In genomic region chr9:38910629-38911028, GRCh38 we compare ENCODE assay signal across 7 cellular contexts.
DNase-seq lines count a peak whose midpoint lies in the region; ATAC-seq and TF ChIP-seq lines count a peak whose summit lies in the region.
"Not testable (repeated sequence)": the region's sequence is repeated elsewhere in the genome, so short reads cannot be mapped to it uniquely, and the experiment has no call there.

No MANE protein-coding gene starts in this region.

- not testable (repeated sequence) for H3K4me1 ChIP-seq in GM23338 (ENCODE audit: insufficient read depth); NT2/D1 (ENCODE audit: insufficient read depth, insufficient read length); endodermal cell (ENCODE audit: control insufficient read depth, insufficient read depth, low read length); foreskin keratinocyte; neural progenitor cell

- intact Hi-C loops in MCF 10A (cut with micrococcal nuclease) = not testable (repeated sequence)

- not testable (repeated sequence) for H4K20me1 ChIP-seq in GM23338 (replicated peaks; ENCODE audit: insufficient read depth); neural progenitor cell (ENCODE audit: low read depth)

- H3K27me3 Mint-ChIP-seq in GM23338 (ENCODE audit: insufficient read depth, low read depth, poor library complexity); MCF 10A (ENCODE audit: insufficient read depth, unreplicated experiment); endodermal cell (ENCODE audit: insufficient read depth); neural progenitor cell (ENCODE audit: insufficient read depth, low read depth): not testable (repeated sequence)

- BruUV-seq in MCF 10A (replicated peaks; lab: Mats Ljungman, UMichigan) = not testable (repeated sequence)

- H3K36me3 Mint-ChIP-seq in GM23338 (ENCODE audit: low read depth); MCF 10A (ENCODE audit: insufficient read depth, unreplicated experiment); endodermal cell (ENCODE audit: low read depth); neural progenitor cell: not testable (repeated sequence)

- not testable (repeated sequence) for H3K79me2 ChIP-seq in GM23338 (replicated peaks; ENCODE audit: insufficient read depth); neural progenitor cell (ENCODE audit: low read depth)

- peak; percentile 48 for DNase-seq in GM23338 (ENCODE audit: low spot score)
- DNase-seq in NT2/D1 (ENCODE audit: low read depth, low spot score) = peak; percentile 0
- DNase-seq in MCF 10A (ENCODE audit: unreplicated experiment) = peak; percentile 0
- DNase-seq in endodermal cell = peak; percentile 26
- peak in 1 of 2 donors; percentile 0 for DNase-seq in foreskin keratinocyte
- peak; percentile 23 for DNase-seq in iPS DF 19.7 (ENCODE audit: low read depth, low spot score)
- DNase-seq in neural progenitor cell (ENCODE audit: low spot score) = peak; percentile 19

- H3K4me3 ChIP-seq in GM23338; NT2/D1 (ENCODE audit: insufficient read length, low read depth); endodermal cell (ENCODE audit: low read length); neural progenitor cell: not testable (repeated sequence)

- H2AFZ ChIP-seq in GM23338; neural progenitor cell (replicated peaks): not testable (repeated sequence)

- ATAC-seq in GM23338 = peak; percentile 88
- peak; percentile 32 for ATAC-seq in foreskin keratinocyte

- not testable (repeated sequence) for H3K9ac ChIP-seq in NT2/D1 (ENCODE audit: insufficient read length, low read depth); endodermal cell (ENCODE audit: extremely low read depth, low read length, poor library complexity, severe bottlenecking); neural progenitor cell

- H3K9me3 ChIP-seq in NT2/D1 (ENCODE audit: insufficient read depth, low read length); endodermal cell (ENCODE audit: control insufficient read depth, low read length); neural progenitor cell (ENCODE audit: low read depth): not testable (repeated sequence)

- not testable (repeated sequence) for H3K4me3 Mint-ChIP-seq in GM23338; MCF 10A (ENCODE audit: unreplicated experiment); endodermal cell; neural progenitor cell

- H3K9me2 ChIP-seq in GM23338 (ENCODE audit: insufficient read depth) = not testable (repeated sequence)

- CTCF ChIA-PET in MCF 10A (lab: Yijun Ruan, JAX) = not testable (repeated sequence)

- H3K36me3 ChIP-seq in GM23338 (ENCODE audit: insufficient read depth); NT2/D1 (ENCODE audit: insufficient read depth, insufficient read length, low read length); endodermal cell (ENCODE audit: control insufficient read depth, insufficient read depth, low read length); neural progenitor cell: not testable (repeated sequence)

- POLR2A ChIA-PET in MCF 10A (lab: Yijun Ruan, JAX) = not testable (repeated sequence)

- 57% methylated on average over 1 of the region's 4 CpGs; no CpG with 5 or more reads in 1 of the 2 experiments for WGBS in endodermal cell (ENCODE audit: insufficient coverage in 1 of 2, insufficient read length in 1 of 2), 2 experiments

- not testable (repeated sequence) for H3K4me1 Mint-ChIP-seq in GM23338; MCF 10A (ENCODE audit: insufficient read depth, unreplicated experiment); endodermal cell; neural progenitor cell

- not testable (repeated sequence) for H3F3A ChIP-seq in GM23338 (replicated peaks; ENCODE audit: low read depth); neural progenitor cell (ENCODE audit: low read depth)

- not testable (repeated sequence) for H3K27ac Mint-ChIP-seq in GM23338; MCF 10A (ENCODE audit: low read depth, unreplicated experiment); endodermal cell; neural progenitor cell

- not testable (repeated sequence) for H3K27ac ChIP-seq in GM23338 (ENCODE audit: low read depth); endodermal cell (ENCODE audit: low read depth, low read length); foreskin keratinocyte; neural progenitor cell

- TF ChIP-seq CTCF in GM23338 (conservative IDR thresholded peaks at IDR 0.05; ENCODE audit: low read depth in 2 of 2); MCF 10A (IDR thresholded peaks at IDR 0.05; ENCODE audit: unreplicated experiment); endodermal cell (conservative IDR thresholded peaks at IDR 0.05); foreskin keratinocyte (conservative IDR thresholded peaks at IDR 0.05); neural progenitor cell (IDR thresholded peaks at IDR 0.05): not testable (repeated sequence)

- not testable (repeated sequence) for H3K4me2 ChIP-seq in GM23338, neural progenitor cell

- not testable (repeated sequence) for H3K9me3 Mint-ChIP-seq in GM23338; MCF 10A (ENCODE audit: unreplicated experiment); endodermal cell; neural progenitor cell

- not testable (repeated sequence) for H3K27me3 ChIP-seq in GM23338 (ENCODE audit: insufficient read depth); NT2/D1 (ENCODE audit: insufficient read depth, insufficient read length); endodermal cell (ENCODE audit: control insufficient read depth, insufficient read depth, low read length, poor library complexity, severe bottlenecking); foreskin keratinocyte; neural progenitor cell
